In genomic region chr19:45884682-45885555, GRCh38 we compare ENCODE assay signal across 8 cellular contexts. TPM values are rescaled to one million over a fixed set of nuclear protein-coding genes. Genes with fewer than 3 reads are reported as not detected.
DNase-seq lines count a peak whose midpoint lies in the region; ATAC-seq and TF ChIP-seq lines count a peak whose summit lies in the region.

No MANE protein-coding gene starts in this region.

- TF ChIP-seq POLR2A in stomach (IDR thresholded peaks at IDR 0.05), result no peak

- intact Hi-C loops in stomach (cut with DNase I; ENCODE audit: low total_unique reads), result no loop called here

- H3K36me3 ChIP-seq in stomach, result peaks cover 0 to 14% (median 10%) of the 10 kb centered on the region in 4 donors

- peaks cover 47 to 68% (median 67%) of the 10 kb centered on the region in 4 donors for H3K4me1 ChIP-seq in stomach

- H3K9me3 ChIP-seq in stomach, result no peaks in the 10 kb centered on the region

- peak overlapping the region; percentile 26 to 65 (median 41) for H3K4me3 Mint-ChIP-seq in immature natural killer cell

- H3K27me3 ChIP-seq in stomach, result no peaks in the 10 kb centered on the region

- H3K27me3 Mint-ChIP-seq in immature natural killer cell (ENCODE audit: low read depth in 3 of 3), result peaks cover 4 to 13% (median 9%) of the 10 kb centered on the region in 3 donors

- no peaks in the 10 kb centered on the region for H3K9me3 Mint-ChIP-seq in immature natural killer cell

- WGBS in stomach, 5 donors, result 27 to 60% (median 45%) methylated on average over 39 to 72 of the region's 72 CpGs

- peak; percentile 38 for DNase-seq in Daoy (ENCODE audit: low read depth)
- DNase-seq in activated naive CD4-positive, alpha-beta T cell treated with anti-CD3 and anti-CD28 coated beads, Interleukin-2, amount 50 U/mL, for 16 hours, result peak; percentile 29
- DNase-seq in immature natural killer cell, result no peak
- peak; percentile 31 for DNase-seq in stomach
- no peak for DNase-seq in omental fat pad (ENCODE audit: low spot score)
- no peak for DNase-seq in NCI-H510A (lab: John Stamatoyannopoulos, UW)

- peaks cover 0 to 4% (median 3%) of the 10 kb centered on the region in 3 donors for H3K36me3 Mint-ChIP-seq in immature natural killer cell

- peak overlapping the region; percentile 74 to 96 (median 93) for H3K27ac ChIP-seq in stomach

- peak; percentile 3 for ATAC-seq in HG02885 (IDR thresholded peaks at IDR 0.05; ENCODE audit: poor library complexity, unreplicated experiment)
- no peak for ATAC-seq in omental fat pad (ENCODE audit: low FRiP score)
- ATAC-seq in HG03469 (IDR thresholded peaks at IDR 0.05; ENCODE audit: unreplicated experiment), result no peak

- peak overlapping the region in 1 of 6 donors; percentile 40 for H3K27ac Mint-ChIP-seq in immature natural killer cell

- H3K4me1 Mint-ChIP-seq in immature natural killer cell, result peaks cover 22 to 27% of the 10 kb centered on the region in 2 donors

- TF ChIP-seq CTCF in stomach (IDR thresholded peaks at IDR 0.05) (no peak), omental fat pad (IDR thresholded peaks at IDR 0.05) (no peak)

- H3K4me3 ChIP-seq in stomach, result peak overlapping the region; percentile 70 to 80 (median 76)

- no peak for TF ChIP-seq EP300 in stomach (IDR thresholded peaks at IDR 0.05)

RNA-seq across cellular contexts. Expression of gene IRF2BP1, which starts 1.0 kb away (rescaled TPM):
- 52.9 and 60.1 TPM in 2 replicates for total RNA-seq in Daoy (2014; rRNA removed; shearing (Covaris generic))
- polyA plus RNA-seq in immature natural killer cell (1 to 10 TPM; 3.4 to 9.4 (median 7.0) TPM), stomach (10 to 100 TPM; 11.5 to 12.8 (median 12.8) TPM)
- total RNA-seq in stomach (10 to 100 TPM in 4 of 5 donors, not detected in 1; 13.4 to 75.9 (median 24.1) TPM), omental fat pad (10 to 100 TPM; 10.6 to 14.2 (median 11.2) TPM)

RNA-seq across cellular contexts. Expression of gene MYPOP, which starts 17.5 kb away (rescaled TPM):
- total RNA-seq in Daoy (2014; rRNA removed; shearing (Covaris generic)), result 0.09 and 2.5 TPM in 2 replicates
- polyA plus RNA-seq in immature natural killer cell (under 1 TPM; 0.12 to 0.45 (median 0.13) TPM), stomach (1 to 10 TPM; 4.2 to 5.0 (median 5.0) TPM)
- total RNA-seq in stomach (10 to 100 TPM in 1 of 5 donors, 1 to 10 TPM in 1, under 1 TPM in 3; 0.58 to 12.2 (median 0.73) TPM), omental fat pad (1 to 10 TPM; 1.3 to 6.8 (median 2.6) TPM)

RNA-seq across cellular contexts. Expression of gene FOXA3, which starts 20.8 kb away (rescaled TPM):
- total RNA-seq in Daoy (2014; rRNA removed; shearing (Covaris generic)), result 2.1 and 2.6 TPM in 2 replicates
- polyA plus RNA-seq in immature natural killer cell (not detected), stomach (10 to 100 TPM; 11.9 to 65.8 (median 41.0) TPM)
- total RNA-seq in stomach (10 to 100 TPM in 4 of 5 donors, 1 to 10 TPM in 1; 7.6 to 46.7 (median 18.5) TPM), omental fat pad (under 1 TPM in 2 of 4 donors, not detected in 2; 0.38 to 0.79 TPM)

RNA-seq across cellular contexts. Expression of gene SYMPK, which starts 22.0 kb away (rescaled TPM):
- 33.0 and 55.8 TPM in 2 replicates for total RNA-seq in Daoy (2014; rRNA removed; shearing (Covaris generic))
- polyA plus RNA-seq in immature natural killer cell (10 to 100 TPM in 1 of 3 donors, 1 to 10 TPM in 2; 2.1 to 14.6 (median 5.6) TPM), stomach (100 to 1,000 TPM in 1 of 3 donors, 10 to 100 TPM in 2; 71.9 to 101 (median 75.0) TPM)
- total RNA-seq in stomach (100 to 1,000 TPM in 2 of 5 donors, 10 to 100 TPM in 3; 32.2 to 420 (median 84.6) TPM), omental fat pad (10 to 100 TPM; 17.3 to 35.2 (median 27.1) TPM)

RNA-seq across cellular contexts. Expression of gene NANOS2, which starts 29.7 kb away (rescaled TPM):
- total RNA-seq in Daoy (2014; rRNA removed; shearing (Covaris generic)), result not detected in 2 replicates
- polyA plus RNA-seq in immature natural killer cell (not detected), stomach (not detected)
- total RNA-seq in stomach (not detected), omental fat pad (not detected)

Comparison
In these comparisons a context has a peak if more than half of its experiments do, and no peak if none do; other contexts are left out.
1. DNase-seq: peak in Daoy (single experiment), activated naive CD4-positive, alpha-beta T cell treated with anti-CD3 and anti-CD28 coated beads, Interleukin-2, amount 50 U/mL, for 16 hours (single experiment) and stomach (single experiment); none in immature natural killer cell (0 of 3), omental fat pad (single experiment) and NCI-H510A (single experiment).